In the genomic region with DNA sequence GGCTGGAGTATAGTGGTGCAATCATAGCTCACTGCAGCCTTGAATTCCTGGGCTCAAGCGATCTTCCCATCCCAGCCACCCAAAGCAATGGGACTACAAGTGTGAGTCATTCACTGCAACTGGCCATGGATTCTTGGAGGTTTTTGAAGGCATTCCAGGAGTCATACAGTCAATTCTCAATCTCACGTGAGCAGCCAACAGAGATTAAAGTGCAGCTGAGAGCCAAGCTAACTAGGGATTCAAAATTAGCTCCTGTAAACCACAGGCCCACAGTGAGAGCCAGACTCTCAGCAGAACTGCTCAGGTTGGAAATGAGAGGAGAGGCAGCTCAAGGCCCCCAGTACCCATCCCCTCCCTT, we compare ENCODE assay signal across 8 cellular contexts.
A peak's percentile ranks its signal among the peaks of the same experiment; 100 is the strongest.
DNase-seq lines count a peak whose midpoint lies in the region; ATAC-seq, FAIRE-seq and TF ChIP-seq lines count a peak whose summit lies in the region.

No MANE protein-coding gene starts in this region.

- FAIRE-seq in GM18507 (lab: Jason Lieb, UNC): peak; percentile 47

- H3K4me3 ChIP-seq in skeletal muscle cell (ENCODE audit: low read depth, low read length): no peak overlapping the region

- DNase-seq in GM18507 (ENCODE audit: extremely low spot score, insufficient read length, low read depth) (no peak), fibroblast of the conjunctiva (ENCODE audit: low read depth) (peak; percentile 77), skeletal muscle cell (ENCODE audit: low read depth) (peak; percentile 75), COLO668 (lab: John Stamatoyannopoulos, UW; ENCODE audit: unreplicated experiment) (no peak)

- ATAC-seq in SK-N-SH treated with all-trans-retinoic acid at 6 μM for 48 hours (peak; percentile 94), HG02938 (IDR thresholded peaks at IDR 0.05; ENCODE audit: unreplicated experiment) (no peak), GM21717 (IDR thresholded peaks at IDR 0.05; ENCODE audit: unreplicated experiment) (no peak), GM21737 (IDR thresholded peaks at IDR 0.05; ENCODE audit: unreplicated experiment) (no peak)

TF ChIP-seq in SK-N-SH treated with all-trans-retinoic acid at 6 μM for 48 hours, 23 proteins besides CTCF, POLR2A, EP300 and RAD21:
- TF ChIP-seq ZC3H10 (CRISPR knock-in tag; IDR thresholded peaks at IDR 0.05) (0 out of 2 replicates have a peak, but pooled peaks have one; percentile 32), ISL1 (CRISPR knock-in tag; IDR thresholded peaks at IDR 0.05) (peak; percentile 48; the same call in 1 of the 2 replicates), RARB (CRISPR knock-in tag; IDR thresholded peaks at IDR 0.05) (no peak)
- TF ChIP-seq, protein P1, sequence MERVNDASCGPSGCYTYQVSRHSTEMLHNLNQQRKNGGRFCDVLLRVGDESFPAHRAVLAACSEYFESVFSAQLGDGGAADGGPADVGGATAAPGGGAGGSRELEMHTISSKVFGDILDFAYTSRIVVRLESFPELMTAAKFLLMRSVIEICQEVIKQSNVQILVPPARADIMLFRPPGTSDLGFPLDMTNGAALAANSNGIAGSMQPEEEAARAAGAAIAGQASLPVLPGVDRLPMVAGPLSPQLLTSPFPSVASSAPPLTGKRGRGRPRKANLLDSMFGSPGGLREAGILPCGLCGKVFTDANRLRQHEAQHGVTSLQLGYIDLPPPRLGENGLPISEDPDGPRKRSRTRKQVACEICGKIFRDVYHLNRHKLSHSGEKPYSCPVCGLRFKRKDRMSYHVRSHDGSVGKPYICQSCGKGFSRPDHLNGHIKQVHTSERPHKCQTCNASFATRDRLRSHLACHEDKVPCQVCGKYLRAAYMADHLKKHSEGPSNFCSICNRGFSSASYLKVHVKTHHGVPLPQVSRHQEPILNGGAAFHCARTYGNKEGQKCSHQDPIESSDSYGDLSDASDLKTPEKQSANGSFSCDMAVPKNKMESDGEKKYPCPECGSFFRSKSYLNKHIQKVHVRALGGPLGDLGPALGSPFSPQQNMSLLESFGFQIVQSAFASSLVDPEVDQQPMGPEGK (CRISPR knock-in tag; IDR thresholded peaks at IDR 0.05; ENCODE audit: borderline replicate concordance): no peak
TF ChIP-seq in SK-N-SH treated with all-trans-retinoic acid at 6 μM for 48 hours: peak in this region for 2.

Comparison
In these comparisons a context has a peak if more than half of its experiments do, and no peak if none do; other contexts are left out.
1. DNase-seq: peak in fibroblast of the conjunctiva (single experiment) and skeletal muscle cell (single experiment); none in GM18507 (single experiment) and COLO668 (single experiment).